11 cellular contexts compared by ENCODE assay signal in the genomic region with DNA sequence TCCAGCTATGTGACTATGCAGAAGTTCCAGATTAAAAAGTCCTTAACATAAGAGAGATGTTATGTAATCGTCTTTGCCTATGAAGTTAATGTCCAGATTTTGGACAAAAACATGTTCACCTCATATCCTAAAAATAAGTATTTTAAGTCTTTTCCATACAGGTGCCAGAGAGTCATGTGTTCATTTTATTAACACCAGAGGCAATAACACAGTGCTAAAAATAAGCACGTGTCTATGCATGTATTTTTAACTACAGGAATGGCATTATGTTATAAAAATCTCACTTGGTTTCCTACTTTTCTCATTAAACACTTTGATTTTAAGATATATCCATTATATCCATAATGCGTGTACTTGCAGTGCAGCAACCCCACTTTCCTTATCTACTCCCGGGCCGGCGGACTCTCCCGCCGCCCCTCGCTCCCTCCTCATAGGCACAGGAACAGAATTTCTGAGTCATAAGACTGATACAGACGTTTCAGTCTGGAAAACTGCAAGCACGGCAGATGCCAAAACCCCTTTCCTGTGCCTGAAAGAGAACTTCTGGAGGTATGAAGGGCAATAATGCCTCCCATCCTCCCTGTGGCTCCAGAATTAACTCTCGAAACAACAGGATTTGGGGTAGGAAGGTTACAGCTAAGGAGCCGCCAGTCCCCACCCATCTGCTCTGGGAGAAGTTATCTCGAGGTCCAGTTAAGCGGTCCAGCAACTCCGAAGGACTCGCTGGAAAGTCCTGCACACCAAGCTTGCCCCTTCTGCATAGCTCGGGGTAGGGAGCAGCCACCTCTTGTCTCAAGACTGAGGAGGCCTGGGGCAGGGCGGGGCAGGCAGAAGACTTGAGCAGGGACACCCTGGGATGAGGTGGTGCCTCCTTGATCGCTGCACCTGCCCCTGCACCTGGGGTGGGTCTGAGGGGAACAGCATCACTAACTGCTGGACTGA. TPM values are rescaled to one million over a fixed set of nuclear protein-coding genes. Genes with fewer than 3 reads are reported as not detected.
DNase-seq lines count a peak whose midpoint lies in the region; ATAC-seq and TF ChIP-seq lines count a peak whose summit lies in the region.
"Had no signal": no experiment of that assay in that cellular context is flagged by ENCODE, and none has a peak within 500 bp of the region (broad histone marks: within the 10 kb centered on the region; RNA-seq: fewer than 3 reads in every experiment).

No MANE protein-coding gene starts in this region.

- H3K36me3 ChIP-seq in HCT116 (ENCODE audit: control insufficient read depth in 1 of 2, insufficient read depth in 2 of 2, low read length in 2 of 2), result no peaks in the 10 kb centered on the region
- H3K36me3 ChIP-seq in adrenal gland (replicated peaks in 1 of 2), result no peaks in the 10 kb centered on the region
- no peaks in the 10 kb centered on the region for H3K36me3 ChIP-seq in left ventricle myocardium inferior
- H3K36me3 ChIP-seq in skeletal muscle tissue (ENCODE audit: control insufficient read depth in 3 of 3, insufficient read depth in 3 of 3, low read length in 3 of 3), result no peaks in the 10 kb centered on the region

- TF ChIP-seq POLR2A in HCT116 (IDR thresholded peaks at IDR 0.05; ENCODE audit: borderline replicate concordance, extremely low read depth, insufficient read depth, insufficient read length), result no peak
- no peak for TF ChIP-seq POLR2A in adrenal gland (IDR thresholded peaks at IDR 0.05)

- TF ChIP-seq CTCF in HCT116 (IDR thresholded peaks at IDR 0.05 in 2 of 3, conservative IDR thresholded peaks at IDR 0.05 in 1 of 3; ENCODE audit: borderline replicate concordance in 1 of 3, insufficient read depth in 1 of 3, low read depth in 2 of 3, low read length in 2 of 3) (no peak), adrenal gland (IDR thresholded peaks at IDR 0.05) (no peak), left ventricle myocardium inferior (IDR thresholded peaks at IDR 0.05; ENCODE audit: borderline replicate concordance) (no peak)

- no peaks in the 10 kb centered on the region for H3K4me1 ChIP-seq in HCT116 (ENCODE audit: control insufficient read depth in 1 of 2, insufficient read depth in 2 of 2, low read length in 2 of 2)
- peaks cover 0 to 10% of the 10 kb centered on the region in 2 donors for H3K4me1 ChIP-seq in adrenal gland (replicated peaks in 1 of 2)
- H3K4me1 ChIP-seq in left ventricle myocardium inferior, result peaks cover 21% of the 10 kb centered on the region
- peaks cover 0 to 14% (median 6%) of the 10 kb centered on the region in 3 donors for H3K4me1 ChIP-seq in skeletal muscle tissue (ENCODE audit: control insufficient read depth in 3 of 3, insufficient read depth in 3 of 3, low read length in 3 of 3)

- 0 out of 2 replicates have a peak, but pooled peaks cover 2% of the 10 kb centered on the region for H3K27me3 ChIP-seq in HCT116 (ENCODE audit: insufficient read depth, low read length)
- no peaks in the 10 kb centered on the region for H3K27me3 ChIP-seq in adrenal gland
- H3K27me3 ChIP-seq in left ventricle myocardium inferior (ENCODE audit: low read depth), result no peaks in the 10 kb centered on the region
- no peaks in the 10 kb centered on the region for H3K27me3 ChIP-seq in skeletal muscle tissue (ENCODE audit: control insufficient read depth in 3 of 3, insufficient read depth in 3 of 3, low read length in 3 of 3)

- CTCF ChIA-PET in HCT116 (lab: Charles Lee), result interaction anchor here (1.0 to 1.8 kb wide), 6 partner anchors 8 to 660 kb away, joined by 3 to 9 read pairs (median 6); a partner anchor contains a TSS

- H3K4me2 ChIP-seq in HCT116 (ENCODE audit: low read length), result no peak overlapping the region

- RAD21 ChIA-PET in HCT116 (lab: Charles Lee; ENCODE audit: low non-redundant PET in 1 of 2, low total read pairs in 2 of 2, uncharacterized antibody in 2 of 2, unreplicated experiment in 2 of 2), result interaction anchor here in 1 of 2 experiments (0.7 kb wide), 1 partner anchor 571 kb away, joined by 3 read pairs; no protein-coding TSS in a partner anchor

- no peaks in the 10 kb centered on the region for H4K20me1 ChIP-seq in HCT116 (ENCODE audit: insufficient read depth)

- intact Hi-C loops in HCT116 (cut with micrococcal nuclease) (no loop called here), adrenal gland (cut with DNase I) (no loop called here), left ventricle myocardium inferior (cut with micrococcal nuclease) (no loop called here)

- 28 to 52% (median 45%) methylated on average over 17 to 20 of the region's 20 CpGs for WGBS in adrenal gland, 4 donors

- peak; percentile 58 for ATAC-seq in HCT116
- ATAC-seq in HG03342 (IDR thresholded peaks at IDR 0.05; ENCODE audit: unreplicated experiment), result no peak
- ATAC-seq in HG02852 (IDR thresholded peaks at IDR 0.05; ENCODE audit: unreplicated experiment), result no peak
- no peak for ATAC-seq in GM18907 (IDR thresholded peaks at IDR 0.05; ENCODE audit: unreplicated experiment)

- H3K4me3 ChIP-seq in HCT116 (replicated peaks in 1 of 2; ENCODE audit: low read depth in 1 of 2, low read length in 2 of 2) (no peak overlapping the region), adrenal gland (peak overlapping the region in 1 of 4 donors; percentile 6), left ventricle myocardium inferior (peak overlapping the region; percentile 53), skeletal muscle tissue (ENCODE audit: low read length in 3 of 3) (peak overlapping the region; percentile 34 to 61 (median 52))

- H3K27ac ChIP-seq in HCT116 (ENCODE audit: low read depth, low read length) (no peak overlapping the region), adrenal gland (no peak overlapping the region), left ventricle myocardium inferior (replicated peaks) (peak overlapping the region; percentile 67), skeletal muscle tissue (ENCODE audit: low read depth, low read length) (peak overlapping the region; percentile 71)

- no peak for TF ChIP-seq RAD21 in HCT116 (IDR thresholded peaks at IDR 0.05; ENCODE audit: low read depth)

- no peaks in the 10 kb centered on the region for H3K79me2 ChIP-seq in HCT116 (ENCODE audit: insufficient read depth, low read length)

- POLR2A ChIA-PET in HCT116 (lab: Charles Lee), result no interaction called here

- H3K9me2 ChIP-seq in HCT116 (ENCODE audit: insufficient read depth), result no peaks in the 10 kb centered on the region

- H3K9me3 ChIP-seq in HCT116 (ENCODE audit: control insufficient read depth in 1 of 2, insufficient read depth in 1 of 2, low read depth in 1 of 2, low read length in 2 of 2) (no peaks in the 10 kb centered on the region), adrenal gland (replicated peaks in 1 of 3) (no peaks in the 10 kb centered on the region), left ventricle myocardium inferior (replicated peaks) (no peaks in the 10 kb centered on the region), skeletal muscle tissue (ENCODE audit: control insufficient read depth in 3 of 3, low read length in 3 of 3) (no peaks in the 10 kb centered on the region)

- no peak overlapping the region for H2AFZ ChIP-seq in HCT116 (ENCODE audit: low read depth, low read length, poor library complexity, severe bottlenecking)

- DNase-seq in HCT116 (ENCODE audit: low read depth, low spot score) (no peak), adrenal gland (peak in 6 of 7 donors; percentile 38 to 73 (median 61)), left ventricle myocardium inferior (no peak), NCI-H146 treated with DMSO at 0.1 percent for 48 hours (lab: John Stamatoyannopoulos, UW; ENCODE audit: unreplicated experiment) (no peak)
- DNase-seq: activated gamma-delta T cell, foreskin fibroblast, NCI-H2029 had no signal

- BruUV-seq in HCT116 (replicated peaks; lab: Mats Ljungman, UMichigan), result no TSS peak

- H3K9ac ChIP-seq in HCT116 (ENCODE audit: low read length), result no peak overlapping the region
- peak overlapping the region; percentile 24 to 71 (median 34) for H3K9ac ChIP-seq in skeletal muscle tissue (ENCODE audit: low read depth in 1 of 3, low read length in 3 of 3)

TF ChIP-seq in HCT116, 20 proteins besides CTCF, POLR2A, EP300 and RAD21 (continues in another document):
- no peak for TF ChIP-seq YY1 (IDR thresholded peaks at IDR 0.05; ENCODE audit: extremely low read depth, insufficient replicate concordance, low read depth, low read length)
- no peak for TF ChIP-seq ZNF274 (IDR thresholded peaks at IDR 0.05; ENCODE audit: low read depth, low read length)
- TF ChIP-seq ZFX (IDR thresholded peaks at IDR 0.05), result no peak
- TF ChIP-seq JUND (IDR thresholded peaks at IDR 0.05), result no peak
- no peak for TF ChIP-seq POLR2AphosphoS5 (IDR thresholded peaks at IDR 0.05; ENCODE audit: low read depth, low read length)
- no peak for TF ChIP-seq SRF (IDR thresholded peaks at IDR 0.05; ENCODE audit: low read depth)
- TF ChIP-seq EZH2 (IDR thresholded peaks at IDR 0.05), result no peak
- no peak for TF ChIP-seq EZH2phosphoT487 (IDR thresholded peaks at IDR 0.05; ENCODE audit: borderline replicate concordance)
- TF ChIP-seq SIN3A (IDR thresholded peaks at IDR 0.05; ENCODE audit: low read depth), result no peak

RNA-seq across cellular contexts. Expression of a gene that starts 22.2 kb away (rescaled TPM):
- total RNA-seq in HCT116 (2021; ENCODE audit: unreplicated experiment) (0.79 TPM), adrenal gland (10 to 100 TPM in 5 of 8 donors, 1 to 10 TPM in 3; 8.6 to 15.3 (median 10.7) TPM), left ventricle myocardium inferior (3.5 TPM), skeletal muscle tissue (2.1 TPM)
- 0.09 TPM in 1 of 2 replicates, not detected in the other for polyA plus RNA-seq in HCT116 (2012)
- polyA plus RNA-seq in adrenal gland, result 10 to 100 TPM in 2 of 3 donors, 1 to 10 TPM in 1; 1.4 to 31.5 (median 16.7) TPM

RNA-seq across cellular contexts. Expression of a gene that starts 41.1 kb away (rescaled TPM):
- total RNA-seq in HCT116 (2021; ENCODE audit: unreplicated experiment) (71.5 TPM), adrenal gland (10 to 100 TPM; 15.5 to 40.2 (median 30.5) TPM), left ventricle myocardium inferior (29.8 TPM), skeletal muscle tissue (27.1 TPM)
- 31.4 and 40.4 TPM in 2 replicates for polyA plus RNA-seq in HCT116 (2012)
- 10 to 100 TPM in 2 of 3 donors, 1 to 10 TPM in 1; 9.7 to 58.6 (median 12.9) TPM for polyA plus RNA-seq in adrenal gland

Comparison
In these comparisons a context has a peak if more than half of its experiments do, and no peak if none do; other contexts are left out.
1. DNase-seq: peak in adrenal gland (6 of 7); none in HCT116 (single experiment), left ventricle myocardium inferior (single experiment) and NCI-H146 treated with DMSO at 0.1 percent for 48 hours (single experiment).
2. H3K27ac ChIP-seq: peak in left ventricle myocardium inferior (single experiment) and skeletal muscle tissue (single experiment); none in HCT116 (single experiment) and adrenal gland (0 of 5).
3. H3K4me3 ChIP-seq: peak in left ventricle myocardium inferior (single experiment) and skeletal muscle tissue (3 of 3); none in HCT116 (0 of 2).